In genomic region chr2:8103085-8103708, GRCh38 we compare ENCODE assay signal across 16 cellular contexts.
DNase-seq lines count a peak whose midpoint lies in the region; ATAC-seq, FAIRE-seq and TF ChIP-seq lines count a peak whose summit lies in the region.
"Had no signal": no experiment of that assay in that cellular context is flagged by ENCODE, and none has a peak within 500 bp of the region (broad histone marks: within the 10 kb centered on the region; RNA-seq: fewer than 3 reads in every experiment).

No MANE protein-coding gene starts in this region.

- DNase-seq in AG10803 (ENCODE audit: low read depth), result peak; percentile 70
- peak; percentile 37 for DNase-seq in NCI-H1105 (lab: John Stamatoyannopoulos, UW)
- DNase-seq in fibroblast of gingiva (ENCODE audit: low read depth), result peak; percentile 67
- DNase-seq in mucosa of gallbladder (ENCODE audit: low spot score), result peak; percentile 71
- no peak for DNase-seq in H54 (ENCODE audit: insufficient read length, low spot score)
- no peak for DNase-seq in NCI-H526 treated with DMSO at 0.1 percent for 48 hours (lab: John Stamatoyannopoulos, UW)
- no peak for DNase-seq in NCI-H2081 (lab: John Stamatoyannopoulos, UW)
- DNase-seq in heart right ventricle, result no peak
- DNase-seq: activated CD4-positive, alpha-beta T cell treated with anti-CD3 and anti-CD28 coated beads, Interleukin-2, amount 50 U/mL, for 48 hours; activated naive CD4-positive, alpha-beta T cell treated with anti-CD3 and anti-CD28 coated beads, Interleukin-2, amount 10 ng/mL, durations not matched to agents 7 days and 5 days; BE2C; foreskin melanocyte; left ventricle myocardium inferior; NCI-H1694; NCI-H446 had no signal

- intact Hi-C loops in heart right ventricle (cut with DNase I), result no loop called here

- TF ChIP-seq POLR2A in H54 (IDR thresholded peaks at IDR 0.05; ENCODE audit: low read depth, low read length), result no peak

- H3K27ac ChIP-seq in heart right ventricle, result no peak overlapping the region
- H3K27ac ChIP-seq: left ventricle myocardium inferior had no signal

- no peaks in the 10 kb centered on the region for H3K9me3 ChIP-seq in heart right ventricle
- H3K9me3 ChIP-seq: BE2C, left ventricle myocardium inferior had no signal

- peaks cover 0 to 4% (median 0%) of the 10 kb centered on the region in 9 donors for H3K4me1 ChIP-seq in heart right ventricle
- H3K4me1 ChIP-seq: left ventricle myocardium inferior had no signal

- 87 to 88% methylated on average over 6 of the region's 6 CpGs for WGBS in heart right ventricle, 2 donors

- no peak for FAIRE-seq in H54 (lab: Jason Lieb, UNC)
- FAIRE-seq: astrocyte had no signal

- no peaks in the 10 kb centered on the region for H3K36me3 ChIP-seq in heart right ventricle
- H3K36me3 ChIP-seq: BE2C, left ventricle myocardium inferior had no signal

- no peak for TF ChIP-seq CTCF in AG10803 (conservative IDR thresholded peaks at IDR 0.05; ENCODE audit: low read length)
- no peak for TF ChIP-seq CTCF in heart right ventricle (IDR thresholded peaks at IDR 0.05)

- H3K4me3 ChIP-seq in AG10803 (ENCODE audit: low read length) (no peak overlapping the region), heart right ventricle (no peak overlapping the region)
- H3K4me3 ChIP-seq: left ventricle myocardium inferior had no signal

- no peak for ATAC-seq in heart right ventricle

- no peaks in the 10 kb centered on the region for H3K27me3 ChIP-seq in heart right ventricle
- H3K27me3 ChIP-seq: BE2C had no signal

Comparison
In these comparisons a context has a peak if more than half of its experiments do, and no peak if none do; other contexts are left out.
1. DNase-seq: peak in AG10803 (single experiment), NCI-H1105 (single experiment), fibroblast of gingiva (single experiment) and mucosa of gallbladder (single experiment); none in H54 (single experiment), NCI-H526 treated with DMSO at 0.1 percent for 48 hours (single experiment), NCI-H2081 (0 of 2) and heart right ventricle (0 of 2).